7 cellular contexts compared by ENCODE assay signal in genomic region chr9:95316794-95317118, GRCh38. TPM values are rescaled to one million over a fixed set of nuclear protein-coding genes. Genes with fewer than 3 reads are reported as not detected.
DNase-seq lines count a peak whose midpoint lies in the region; ATAC-seq and TF ChIP-seq lines count a peak whose summit lies in the region.

No MANE protein-coding gene starts in this region.

- H3K9me3 Mint-ChIP-seq in activated naive CD8-positive, alpha-beta T cell treated with anti-CD3 and anti-CD28 coated beads, Interleukin-2, amount 50 U/mL, for 24 hours = no peaks in the 10 kb centered on the region

- peaks cover 0 to 22% (median 7%) of the 10 kb centered on the region in 9 donors for H3K4me1 ChIP-seq in heart right ventricle

- peak in 3 of 9 donors; percentile 31 to 35 (median 32) for TF ChIP-seq CTCF in heart right ventricle (IDR thresholded peaks at IDR 0.05)

- H3K27me3 Mint-ChIP-seq in activated naive CD8-positive, alpha-beta T cell treated with anti-CD3 and anti-CD28 coated beads, Interleukin-2, amount 50 U/mL, for 24 hours = peaks cover 14% of the 10 kb centered on the region

- H3K27ac ChIP-seq in heart right ventricle = peak overlapping the region; percentile 64 to 99 (median 96)

- intact Hi-C loops in heart right ventricle (cut with DNase I) = loop anchor here in 6 of 10 donors (2.0 to 10.0 kb wide), 5 partner anchors 188 to 561 kb away; partner anchors contain the start of gene ERCC6L2 (in 1 of the 6)
- intact Hi-C loops in posterior vena cava (cut with DNase I) = loop anchor here in 1 of 2 donors (10.0 kb wide), 1 partner anchor 188 kb away; no protein-coding TSS in a partner anchor

- H3K9me3 ChIP-seq in heart right ventricle = no peaks in the 10 kb centered on the region

- H3K4me3 Mint-ChIP-seq in activated naive CD8-positive, alpha-beta T cell treated with anti-CD3 and anti-CD28 coated beads, Interleukin-2, amount 50 U/mL, for 24 hours = peak overlapping the region; percentile 86

- peaks cover 27% of the 10 kb centered on the region for H3K4me1 Mint-ChIP-seq in activated naive CD8-positive, alpha-beta T cell treated with anti-CD3 and anti-CD28 coated beads, Interleukin-2, amount 50 U/mL, for 24 hours

- ATAC-seq in GM19455 (IDR thresholded peaks at IDR 0.05; ENCODE audit: unreplicated experiment) (peak; percentile 63), HG03520 (IDR thresholded peaks at IDR 0.05; ENCODE audit: unreplicated experiment) (peak; percentile 32), heart right ventricle (peak; percentile 34 to 69 (median 51))
- peak; percentile 62 for ATAC-seq in activated naive CD8-positive, alpha-beta T cell treated with anti-CD3 and anti-CD28 coated beads, Interleukin-2, amount 50 U/mL, for 24 hours

- peaks cover 2% of the 10 kb centered on the region for H3K36me3 Mint-ChIP-seq in activated naive CD8-positive, alpha-beta T cell treated with anti-CD3 and anti-CD28 coated beads, Interleukin-2, amount 50 U/mL, for 24 hours (ENCODE audit: low read depth)

- peak overlapping the region; percentile 60 for H3K27ac Mint-ChIP-seq in activated naive CD8-positive, alpha-beta T cell treated with anti-CD3 and anti-CD28 coated beads, Interleukin-2, amount 50 U/mL, for 24 hours

- DNase-seq in EL (peak; percentile 89), NCI-H524 (lab: John Stamatoyannopoulos, UW) (peak; percentile 91), heart right ventricle (peak; percentile 50 to 68), posterior vena cava (ENCODE audit: low spot score) (peak; percentile 85)
- no peak for DNase-seq in activated naive CD8-positive, alpha-beta T cell treated with anti-CD3 and anti-CD28 coated beads, Interleukin-2, amount 50 U/mL, for 24 hours

- peak overlapping the region; percentile 58 to 100 (median 93) for H3K4me3 ChIP-seq in heart right ventricle

- WGBS in heart right ventricle, 2 donors = 0% methylated on average over 22 of the region's 22 CpGs

- no peaks in the 10 kb centered on the region for H3K27me3 ChIP-seq in heart right ventricle

- H3K36me3 ChIP-seq in heart right ventricle = no peaks in the 10 kb centered on the region

RNA-seq across cellular contexts. Expression of gene FANCC, which starts 0.8 kb away (rescaled TPM):
- total RNA-seq in heart right ventricle (1 to 10 TPM; 3.1 to 6.8 (median 4.7) TPM), posterior vena cava (1 to 10 TPM; 4.4 to 7.3 TPM)
- polyA plus RNA-seq in heart right ventricle = 1 to 10 TPM; 2.9 to 3.9 TPM
